In the genomic region with DNA sequence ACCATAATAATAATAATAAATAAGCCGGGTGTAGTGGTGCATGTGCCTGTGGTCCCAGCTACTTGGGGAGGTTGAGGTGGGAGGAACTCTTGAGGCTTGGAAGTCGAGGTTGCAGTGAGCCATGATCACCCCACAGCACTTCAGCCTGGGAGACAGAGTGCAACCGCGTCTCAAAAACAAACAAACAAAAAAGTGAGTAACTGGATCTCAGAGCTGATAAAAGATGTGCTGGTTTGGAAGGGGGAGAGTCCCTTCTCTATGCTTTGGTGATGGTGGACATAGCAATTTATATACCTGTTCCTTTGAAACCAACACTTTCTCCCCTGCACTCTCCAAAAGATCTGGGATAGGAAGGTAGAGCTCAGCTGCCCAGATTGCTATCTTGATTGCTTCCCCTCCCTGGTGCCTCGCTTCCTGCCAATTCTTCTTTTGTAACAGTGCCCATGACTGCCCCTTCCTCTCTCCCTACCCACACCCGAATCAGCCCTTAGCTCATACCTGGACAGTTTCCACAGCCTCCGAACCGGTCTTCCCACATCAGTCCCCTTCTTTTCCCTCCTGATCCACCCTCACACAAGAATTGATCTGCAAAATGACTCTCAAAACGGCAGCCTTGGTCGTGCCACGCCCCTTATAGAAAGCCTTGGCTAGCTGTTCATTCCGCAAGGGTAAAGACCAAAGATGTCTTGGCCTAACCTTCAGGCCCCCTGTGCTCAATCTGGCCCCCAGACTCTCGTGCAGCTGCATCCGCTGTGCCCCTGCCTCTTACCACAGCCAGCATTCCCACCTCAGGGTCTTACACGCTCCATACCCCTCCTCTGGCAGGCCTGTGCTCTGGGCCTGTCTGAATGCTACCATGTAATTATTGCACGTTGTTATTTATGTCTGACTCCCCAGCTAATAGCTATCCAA, we compare ENCODE assay signal across 20 cellular contexts. TPM values are rescaled to one million over a fixed set of nuclear protein-coding genes. Genes with fewer than 3 reads are reported as not detected.
DNase-seq lines count a peak whose midpoint lies in the region; TF ChIP-seq lines count a peak whose summit lies in the region.
"Had no signal": no experiment of that assay in that cellular context is flagged by ENCODE, and none has a peak within 500 bp of the region (broad histone marks: within the 10 kb centered on the region; RNA-seq: fewer than 3 reads in every experiment).

No MANE protein-coding gene starts in this region.

- H3K27me3 ChIP-seq in Loucy (ENCODE audit: insufficient read depth, low read length, poor library complexity, severe bottlenecking) (no peaks in the 10 kb centered on the region), endodermal cell (ENCODE audit: control insufficient read depth, insufficient read depth, low read length, poor library complexity, severe bottlenecking) (no peaks in the 10 kb centered on the region), neural progenitor cell (peaks cover 7% of the 10 kb centered on the region)
- H3K27me3 ChIP-seq: body of pancreas, dorsolateral prefrontal cortex had no signal

- H3K9me3 Mint-ChIP-seq in endodermal cell (no peaks in the 10 kb centered on the region), neural progenitor cell (no peaks in the 10 kb centered on the region)
- H3K9me3 Mint-ChIP-seq: natural killer cell had no signal

- H3F3A ChIP-seq in Loucy (ENCODE audit: low read depth) (no peaks in the 10 kb centered on the region), neural progenitor cell (ENCODE audit: low read depth) (peaks cover 3% of the 10 kb centered on the region)

- WGBS in endodermal cell (ENCODE audit: insufficient coverage in 1 of 2, insufficient read length in 1 of 2), 2 experiments: 53 to 65% methylated on average over 12 to 16 of the region's 16 CpGs

- no peaks in the 10 kb centered on the region for H3K36me3 ChIP-seq in ES-I3 (ENCODE audit: insufficient read depth, low read length)
- H3K36me3 ChIP-seq in Loucy (ENCODE audit: insufficient read depth, low read length): no peaks in the 10 kb centered on the region
- no peaks in the 10 kb centered on the region for H3K36me3 ChIP-seq in endodermal cell (ENCODE audit: control insufficient read depth, insufficient read depth, low read length)
- H3K36me3 ChIP-seq in neural progenitor cell: no peaks in the 10 kb centered on the region

- H3K79me2 ChIP-seq in Loucy (ENCODE audit: insufficient read depth, low read length) (no peaks in the 10 kb centered on the region), neural progenitor cell (ENCODE audit: low read depth) (no peaks in the 10 kb centered on the region)

- no peaks in the 10 kb centered on the region for H3K9me2 ChIP-seq in Loucy (replicated peaks; ENCODE audit: low read depth, low read length)

- H2AFZ ChIP-seq in Loucy (ENCODE audit: low read length): peak overlapping the region; percentile 45; the same call in 1 of the 2 replicates
- H2AFZ ChIP-seq in neural progenitor cell (replicated peaks): peak overlapping the region; percentile 69

- H3K4me1 ChIP-seq in ES-I3 (ENCODE audit: insufficient read depth, low read length): peaks cover 29% of the 10 kb centered on the region
- peaks cover 35% of the 10 kb centered on the region for H3K4me1 ChIP-seq in Loucy (ENCODE audit: insufficient read depth, low read length, poor library complexity, severe bottlenecking)
- H3K4me1 ChIP-seq in endodermal cell (ENCODE audit: control insufficient read depth, insufficient read depth, low read length): no peaks in the 10 kb centered on the region
- peaks cover 36% of the 10 kb centered on the region for H3K4me1 ChIP-seq in neural progenitor cell
- H3K4me1 ChIP-seq: body of pancreas had no signal

- H3K4me3 ChIP-seq in Loucy (ENCODE audit: low read length, poor library complexity, severe bottlenecking) (no peak overlapping the region), endodermal cell (ENCODE audit: low read length) (no peak overlapping the region), neural progenitor cell (peak overlapping the region; percentile 28)
- H3K4me3 ChIP-seq: body of pancreas, dorsolateral prefrontal cortex had no signal

- H3K9ac ChIP-seq in ES-I3 (ENCODE audit: low read depth, low read length) (peak overlapping the region; percentile 45; the same call in 1 of the 2 replicates), Loucy (ENCODE audit: low read depth, low read length, poor library complexity, severe bottlenecking) (no peak overlapping the region), endodermal cell (ENCODE audit: extremely low read depth, low read length, poor library complexity, severe bottlenecking) (no peak overlapping the region), neural progenitor cell (no peak overlapping the region)

- H3K36me3 Mint-ChIP-seq in endodermal cell (ENCODE audit: low read depth) (no peaks in the 10 kb centered on the region), neural progenitor cell (no peaks in the 10 kb centered on the region)
- H3K36me3 Mint-ChIP-seq: natural killer cell had no signal

- H4K20me1 ChIP-seq in Loucy (ENCODE audit: insufficient read depth, low read length, poor library complexity, severe bottlenecking): no peaks in the 10 kb centered on the region
- H4K20me1 ChIP-seq in neural progenitor cell (ENCODE audit: low read depth): no peaks in the 10 kb centered on the region

- H3K4me2 ChIP-seq in Loucy (ENCODE audit: low read depth, low read length, poor library complexity, severe bottlenecking) (peak overlapping the region; percentile 58), neural progenitor cell (peak overlapping the region; percentile 74)

- peaks cover 30% of the 10 kb centered on the region for H3K4me1 Mint-ChIP-seq in endodermal cell
- H3K4me1 Mint-ChIP-seq in neural progenitor cell: peaks cover 30% of the 10 kb centered on the region
- H3K4me1 Mint-ChIP-seq: activated CD4-positive, alpha-beta T cell treated with anti-CD3 and anti-CD28 coated beads for 36 hours; natural killer cell had no signal

- no peaks in the 10 kb centered on the region for H3K27me3 Mint-ChIP-seq in endodermal cell (ENCODE audit: insufficient read depth)
- H3K27me3 Mint-ChIP-seq in neural progenitor cell (ENCODE audit: insufficient read depth, low read depth): peaks cover 4% of the 10 kb centered on the region

- H3K4me3 Mint-ChIP-seq in endodermal cell: peak overlapping the region; percentile 16
- H3K4me3 Mint-ChIP-seq in neural progenitor cell: peak overlapping the region; percentile 22
- H3K4me3 Mint-ChIP-seq: activated CD4-positive, alpha-beta T cell treated with anti-CD3 and anti-CD28 coated beads for 36 hours; natural killer cell had no signal

- H3K9me3 ChIP-seq in ES-I3 (ENCODE audit: control insufficient read depth, insufficient read depth, low read length) (no peaks in the 10 kb centered on the region), Loucy (ENCODE audit: insufficient read depth, low read depth, low read length) (no peaks in the 10 kb centered on the region), endodermal cell (ENCODE audit: control insufficient read depth, low read length) (no peaks in the 10 kb centered on the region), neural progenitor cell (ENCODE audit: low read depth) (no peaks in the 10 kb centered on the region)
- H3K9me3 ChIP-seq: body of pancreas had no signal

- peak; percentile 67 for DNase-seq in endodermal cell
- no peak for DNase-seq in neural progenitor cell (ENCODE audit: low spot score)
- no peak for DNase-seq in NCI-H82 (lab: John Stamatoyannopoulos, UW)
- DNase-seq in SHP77 (lab: John Stamatoyannopoulos, UW): no peak
- DNase-seq in stimulated activated CD4-positive, alpha-beta T cell treated with anti-CD3 and anti-CD28 coated beads, Interleukin-2, amount 100 ng/mL, for 48 hours: no peak
- no peak for DNase-seq in ureter (ENCODE audit: low spot score)
- DNase-seq: activated CD4-positive, alpha-beta T cell treated with anti-CD3 and anti-CD28 coated beads for 36 hours; activated naive CD4-positive, alpha-beta T cell treated with anti-CD3 and anti-CD28 coated beads, Interleukin-2, amount 50 U/mL, for 16 hours; body of pancreas; DMS79; dorsolateral prefrontal cortex; natural killer cell; NCI-H2107; NCI-H774; right cardiac atrium; stimulated activated CD4-positive, alpha-beta T cell treated with anti-CD3 and anti-CD28 coated beads, Interleukin-2, amount 100 ng/mL, for 24 hours; stimulated activated CD8-positive, alpha-beta memory T cell treated with anti-CD3 and anti-CD28 coated beads, Interleukin-4, amount 100 ng/mL, for 48 hours; T-helper 2 cell had no signal

- peak overlapping the region; percentile 86 for H3K27ac ChIP-seq in endodermal cell (ENCODE audit: low read depth, low read length)
- peak overlapping the region; percentile 25 for H3K27ac ChIP-seq in neural progenitor cell
- H3K27ac ChIP-seq: body of pancreas, dorsolateral prefrontal cortex had no signal

- H3K27ac Mint-ChIP-seq in endodermal cell (peak overlapping the region; percentile 22), neural progenitor cell (peak overlapping the region; percentile 35)
- H3K27ac Mint-ChIP-seq: activated CD4-positive, alpha-beta T cell treated with anti-CD3 and anti-CD28 coated beads for 36 hours; natural killer cell had no signal

- TF ChIP-seq CTCF in Loucy (conservative IDR thresholded peaks at IDR 0.05; ENCODE audit: low read length) (no peak), endodermal cell (conservative IDR thresholded peaks at IDR 0.05) (no peak), neural progenitor cell (IDR thresholded peaks at IDR 0.05) (no peak)

RNA-seq across cellular contexts. Expression of a gene that starts 54.9 kb away (rescaled TPM):
- total RNA-seq in endodermal cell (100 to 1,000 TPM; 112 to 120 TPM), neural progenitor cell (ENCODE audit: low replicate concordance) (376 and 391 TPM in 2 replicates), ureter (107 TPM)
- polyA plus RNA-seq in endodermal cell (2013, experiment 1 of 2): 156 TPM
- polyA plus RNA-seq in endodermal cell (2013, experiment 2 of 2): 143 TPM
